ENCODE assay signal across 1 cellular context in the genomic region with DNA sequence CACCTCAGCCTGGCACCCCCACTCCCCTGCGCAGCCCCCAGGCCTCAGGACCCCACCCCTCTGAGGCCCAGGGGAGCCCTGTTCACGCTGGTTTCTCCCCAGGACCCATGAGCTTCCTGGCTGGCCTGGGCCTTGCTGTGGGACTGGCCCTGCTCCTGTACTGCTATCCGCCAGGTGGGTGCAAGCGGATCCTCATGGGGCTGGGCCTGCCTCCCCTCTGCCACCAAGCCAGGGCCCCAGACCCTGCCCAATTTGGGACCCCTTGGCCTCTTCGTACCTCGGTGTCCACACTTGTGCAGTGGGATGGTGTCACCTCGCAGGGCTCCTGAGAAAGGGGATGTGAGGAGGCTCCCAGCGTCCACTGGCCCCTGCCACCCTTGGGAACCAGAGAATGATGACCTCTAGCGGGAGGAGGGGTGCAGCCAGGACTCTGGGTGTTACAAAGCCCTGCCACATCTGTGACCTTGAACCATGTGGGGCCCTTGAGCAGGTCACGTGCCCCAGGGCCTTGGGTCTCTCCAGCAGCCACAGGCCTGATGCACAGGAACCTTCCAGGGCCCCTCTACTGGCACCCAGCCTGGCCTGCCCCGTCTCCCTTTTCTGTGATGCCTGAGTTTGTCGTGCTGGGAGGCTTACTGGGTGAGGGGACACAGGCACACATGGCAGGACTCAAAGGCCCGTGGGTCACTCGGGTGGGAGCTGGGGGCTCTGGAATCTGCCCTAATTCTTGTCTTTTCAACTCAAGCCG.
TF ChIP-seq lines count a peak whose summit lies in the region.

No MANE protein-coding gene starts in this region.

TF ChIP-seq in HepG2, 621 proteins besides CTCF, POLR2A, EP300 and RAD21 (continued from another document and continues in another):
- TF ChIP-seq, protein P1, sequence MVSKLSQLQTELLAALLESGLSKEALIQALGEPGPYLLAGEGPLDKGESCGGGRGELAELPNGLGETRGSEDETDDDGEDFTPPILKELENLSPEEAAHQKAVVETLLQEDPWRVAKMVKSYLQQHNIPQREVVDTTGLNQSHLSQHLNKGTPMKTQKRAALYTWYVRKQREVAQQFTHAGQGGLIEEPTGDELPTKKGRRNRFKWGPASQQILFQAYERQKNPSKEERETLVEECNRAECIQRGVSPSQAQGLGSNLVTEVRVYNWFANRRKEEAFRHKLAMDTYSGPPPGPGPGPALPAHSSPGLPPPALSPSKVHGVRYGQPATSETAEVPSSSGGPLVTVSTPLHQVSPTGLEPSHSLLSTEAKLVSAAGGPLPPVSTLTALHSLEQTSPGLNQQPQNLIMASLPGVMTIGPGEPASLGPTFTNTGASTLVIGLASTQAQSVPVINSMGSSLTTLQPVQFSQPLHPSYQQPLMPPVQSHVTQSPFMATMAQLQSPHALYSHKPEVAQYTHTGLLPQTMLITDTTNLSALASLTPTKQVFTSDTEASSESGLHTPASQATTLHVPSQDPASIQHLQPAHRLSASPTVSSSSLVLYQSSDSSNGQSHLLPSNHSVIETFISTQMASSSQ (IDR thresholded peaks at IDR 0.05; ENCODE audit: low read depth), result no peak
- TF ChIP-seq, protein P1 (CRISPR knock-in tag; IDR thresholded peaks at IDR 0.05; ENCODE audit: borderline replicate concordance), result peak; percentile 58; the same call in 1 of the 2 replicates
- TF ChIP-seq ZNF703 (CRISPR knock-in tag; IDR thresholded peaks at IDR 0.05; ENCODE audit: borderline replicate concordance) (no peak; the same call in 1 of the 2 replicates), ZFP90 (CRISPR knock-in tag; IDR thresholded peaks at IDR 0.05; ENCODE audit: borderline replicate concordance) (0 out of 2 replicates have a peak, but pooled peaks have one; percentile 53), WIZ (CRISPR knock-in tag; IDR thresholded peaks at IDR 0.05) (no peak), MATR3 (CRISPR knock-in tag; IDR thresholded peaks at IDR 0.05) (no peak), ZNF24 (IDR thresholded peaks at IDR 0.05) (no peak), ZFP37 (CRISPR knock-in tag; IDR thresholded peaks at IDR 0.05; ENCODE audit: borderline replicate concordance) (peak; percentile 26; the same call in 1 of the 2 replicates), ZNF484 (CRISPR knock-in tag; IDR thresholded peaks at IDR 0.05; ENCODE audit: borderline replicate concordance, low read depth) (no peak), RFX1 (IDR thresholded peaks at IDR 0.05) (no peak), ZNF629 (CRISPR knock-in tag; conservative IDR thresholded peaks at IDR 0.05) (no peak), ZNF878 (CRISPR knock-in tag; IDR thresholded peaks at IDR 0.05) (no peak), SRSF4 (IDR thresholded peaks at IDR 0.05; ENCODE audit: low read depth, low read length, poor library complexity, severe bottlenecking) (no peak), FOXP1 (IDR thresholded peaks at IDR 0.05) (no peak), FOXP1 (CRISPR knock-in tag; IDR thresholded peaks at IDR 0.05) (no peak), ZKSCAN5 (CRISPR knock-in tag; IDR thresholded peaks at IDR 0.05) (no peak), ZSCAN20 (CRISPR knock-in tag; IDR thresholded peaks at IDR 0.05; ENCODE audit: borderline replicate concordance) (no peak), ZBTB1 (CRISPR knock-in tag; IDR thresholded peaks at IDR 0.05; ENCODE audit: borderline replicate concordance) (no peak), KDM2A (CRISPR knock-in tag; IDR thresholded peaks at IDR 0.05; ENCODE audit: borderline replicate concordance, low read depth) (peak; percentile 63), HNRNPUL1 (IDR thresholded peaks at IDR 0.05; ENCODE audit: low read depth, low read length) (no peak), ATM (IDR thresholded peaks at IDR 0.05; ENCODE audit: borderline replicate concordance) (no peak), NFIC (IDR thresholded peaks at IDR 0.05; ENCODE audit: low read length) (no peak), REL (CRISPR knock-in tag; conservative IDR thresholded peaks at IDR 0.05) (no peak), HNRNPH1 (optimal IDR thresholded peaks at IDR 0.05; ENCODE audit: low read depth, low read length) (no peak), THAP11 (CRISPR knock-in tag; IDR thresholded peaks at IDR 0.05) (peak; percentile 78), ZNF10 (CRISPR knock-in tag; IDR thresholded peaks at IDR 0.05; ENCODE audit: borderline replicate concordance, low read depth) (no peak), ZEB1 (IDR thresholded peaks at IDR 0.05; ENCODE audit: insufficient replicate concordance, low read depth) (no peak), CENPT (CRISPR knock-in tag; IDR thresholded peaks at IDR 0.05; ENCODE audit: low read depth) (no peak), U2AF2 (IDR thresholded peaks at IDR 0.05; ENCODE audit: low read depth, low read length) (no peak), ZNF850 (CRISPR knock-in tag; conservative IDR thresholded peaks at IDR 0.05) (no peak), NFYB (CRISPR knock-in tag; IDR thresholded peaks at IDR 0.05) (0 out of 2 replicates have a peak, but pooled peaks have one; percentile 23), ZBTB20 (CRISPR knock-in tag; IDR thresholded peaks at IDR 0.05; ENCODE audit: borderline replicate concordance, low read depth) (peak; percentile 72; the same call in 1 of the 2 replicates)
- TF ChIP-seq, protein P2, sequence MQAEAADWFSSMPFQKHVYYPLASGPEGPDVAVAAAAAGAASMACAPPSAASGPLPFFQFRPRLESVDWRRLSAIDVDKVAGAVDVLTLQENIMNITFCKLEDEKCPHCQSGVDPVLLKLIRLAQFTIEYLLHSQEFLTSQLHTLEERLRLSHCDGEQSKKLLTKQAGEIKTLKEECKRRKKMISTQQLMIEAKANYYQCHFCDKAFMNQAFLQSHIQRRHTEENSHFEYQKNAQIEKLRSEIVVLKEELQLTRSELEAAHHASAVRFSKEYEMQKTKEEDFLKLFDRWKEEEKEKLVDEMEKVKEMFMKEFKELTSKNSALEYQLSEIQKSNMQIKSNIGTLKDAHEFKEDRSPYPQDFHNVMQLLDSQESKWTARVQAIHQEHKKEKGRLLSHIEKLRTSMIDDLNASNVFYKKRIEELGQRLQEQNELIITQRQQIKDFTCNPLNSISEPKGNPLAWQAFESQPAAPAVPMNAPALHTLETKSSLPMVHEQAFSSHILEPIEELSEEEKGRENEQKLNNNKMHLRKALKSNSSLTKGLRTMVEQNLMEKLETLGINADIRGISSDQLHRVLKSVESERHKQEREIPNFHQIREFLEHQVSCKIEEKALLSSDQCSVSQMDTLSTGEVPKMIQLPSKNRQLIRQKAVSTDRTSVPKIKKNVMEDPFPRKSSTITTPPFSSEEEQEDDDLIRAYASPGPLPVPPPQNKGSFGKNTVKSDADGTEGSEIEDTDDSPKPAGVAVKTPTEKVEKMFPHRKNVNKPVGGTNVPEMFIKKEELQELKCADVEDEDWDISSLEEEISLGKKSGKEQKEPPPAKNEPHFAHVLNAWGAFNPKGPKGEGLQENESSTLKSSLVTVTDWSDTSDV (CRISPR knock-in tag; IDR thresholded peaks at IDR 0.05), result no peak
- TF ChIP-seq, protein P3, sequence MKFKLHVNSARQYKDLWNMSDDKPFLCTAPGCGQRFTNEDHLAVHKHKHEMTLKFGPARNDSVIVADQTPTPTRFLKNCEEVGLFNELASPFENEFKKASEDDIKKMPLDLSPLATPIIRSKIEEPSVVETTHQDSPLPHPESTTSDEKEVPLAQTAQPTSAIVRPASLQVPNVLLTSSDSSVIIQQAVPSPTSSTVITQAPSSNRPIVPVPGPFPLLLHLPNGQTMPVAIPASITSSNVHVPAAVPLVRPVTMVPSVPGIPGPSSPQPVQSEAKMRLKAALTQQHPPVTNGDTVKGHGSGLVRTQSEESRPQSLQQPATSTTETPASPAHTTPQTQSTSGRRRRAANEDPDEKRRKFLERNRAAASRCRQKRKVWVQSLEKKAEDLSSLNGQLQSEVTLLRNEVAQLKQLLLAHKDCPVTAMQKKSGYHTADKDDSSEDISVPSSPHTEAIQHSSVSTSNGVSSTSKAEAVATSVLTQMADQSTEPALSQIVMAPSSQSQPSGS (CRISPR knock-in tag; IDR thresholded peaks at IDR 0.05), result no peak
- TF ChIP-seq, protein P4, sequence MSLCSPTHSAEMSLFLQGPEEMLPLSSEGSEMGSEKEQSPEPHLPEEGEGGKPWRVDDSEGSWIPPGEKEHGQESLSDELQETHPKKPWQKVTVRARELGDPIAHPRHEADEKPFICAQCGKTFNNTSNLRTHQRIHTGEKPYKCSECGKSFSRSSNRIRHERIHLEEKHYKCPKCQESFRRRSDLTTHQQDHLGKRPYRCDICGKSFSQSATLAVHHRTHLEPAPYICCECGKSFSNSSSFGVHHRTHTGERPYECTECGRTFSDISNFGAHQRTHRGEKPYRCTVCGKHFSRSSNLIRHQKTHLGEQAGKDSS (CRISPR knock-in tag; IDR thresholded peaks at IDR 0.05; ENCODE audit: borderline replicate concordance, low read depth), result 0 out of 2 replicates have a peak, but pooled peaks have one; percentile 49
- TF ChIP-seq, protein P5, sequence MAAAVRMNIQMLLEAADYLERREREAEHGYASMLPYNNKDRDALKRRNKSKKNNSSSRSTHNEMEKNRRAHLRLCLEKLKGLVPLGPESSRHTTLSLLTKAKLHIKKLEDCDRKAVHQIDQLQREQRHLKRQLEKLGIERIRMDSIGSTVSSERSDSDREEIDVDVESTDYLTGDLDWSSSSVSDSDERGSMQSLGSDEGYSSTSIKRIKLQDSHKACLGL (CRISPR knock-in tag; IDR thresholded peaks at IDR 0.05), result peak; percentile 58; the same call in 1 of the 2 replicates
- TF ChIP-seq, protein P6, sequence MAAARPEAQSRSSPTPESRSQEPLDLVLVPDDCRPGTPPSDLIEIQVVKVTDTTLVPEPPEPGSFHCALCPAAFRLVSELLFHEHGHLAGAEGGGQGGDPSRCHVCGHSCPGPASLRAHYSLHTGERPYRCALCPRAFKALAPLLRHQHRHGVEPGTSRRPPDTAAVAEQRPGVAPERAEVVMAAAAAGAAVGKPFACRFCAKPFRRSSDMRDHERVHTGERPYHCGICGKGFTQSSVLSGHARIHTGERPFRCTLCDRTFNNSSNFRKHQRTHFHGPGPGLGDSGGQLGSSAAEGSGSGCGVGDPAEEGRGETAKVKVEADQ (CRISPR knock-in tag; IDR thresholded peaks at IDR 0.05; ENCODE audit: borderline replicate concordance), result 0 out of 2 replicates have a peak, but pooled peaks have one; percentile 11
- TF ChIP-seq, protein P7, sequence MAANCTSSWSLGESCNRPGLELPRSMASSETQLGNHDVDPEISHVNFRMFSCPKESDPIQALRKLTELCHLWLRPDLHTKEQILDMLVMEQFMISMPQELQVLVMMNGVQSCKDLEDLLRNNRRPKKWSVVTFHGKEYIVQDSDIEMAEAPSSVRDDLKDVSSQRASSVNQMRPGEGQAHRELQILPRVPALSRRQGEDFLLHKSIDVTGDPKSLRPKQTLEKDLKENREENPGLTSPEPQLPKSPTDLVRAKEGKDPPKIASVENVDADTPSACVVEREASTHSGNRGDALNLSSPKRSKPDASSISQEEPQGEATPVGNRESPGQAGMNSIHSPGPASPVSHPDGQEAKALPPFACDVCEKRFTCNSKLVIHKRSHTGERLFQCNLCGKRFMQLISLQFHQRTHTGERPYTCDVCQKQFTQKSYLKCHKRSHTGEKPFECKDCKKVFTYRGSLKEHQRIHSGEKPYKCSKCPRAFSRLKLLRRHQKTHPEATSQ (CRISPR knock-in tag; IDR thresholded peaks at IDR 0.05; ENCODE audit: borderline replicate concordance), result peak; percentile 10; the same call in 1 of the 2 replicates
- TF ChIP-seq, protein P8, sequence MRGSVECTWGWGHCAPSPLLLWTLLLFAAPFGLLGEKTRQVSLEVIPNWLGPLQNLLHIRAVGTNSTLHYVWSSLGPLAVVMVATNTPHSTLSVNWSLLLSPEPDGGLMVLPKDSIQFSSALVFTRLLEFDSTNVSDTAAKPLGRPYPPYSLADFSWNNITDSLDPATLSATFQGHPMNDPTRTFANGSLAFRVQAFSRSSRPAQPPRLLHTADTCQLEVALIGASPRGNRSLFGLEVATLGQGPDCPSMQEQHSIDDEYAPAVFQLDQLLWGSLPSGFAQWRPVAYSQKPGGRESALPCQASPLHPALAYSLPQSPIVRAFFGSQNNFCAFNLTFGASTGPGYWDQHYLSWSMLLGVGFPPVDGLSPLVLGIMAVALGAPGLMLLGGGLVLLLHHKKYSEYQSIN (CRISPR knock-in tag; IDR thresholded peaks at IDR 0.05; ENCODE audit: borderline replicate concordance), result no peak
- TF ChIP-seq, protein P9, sequence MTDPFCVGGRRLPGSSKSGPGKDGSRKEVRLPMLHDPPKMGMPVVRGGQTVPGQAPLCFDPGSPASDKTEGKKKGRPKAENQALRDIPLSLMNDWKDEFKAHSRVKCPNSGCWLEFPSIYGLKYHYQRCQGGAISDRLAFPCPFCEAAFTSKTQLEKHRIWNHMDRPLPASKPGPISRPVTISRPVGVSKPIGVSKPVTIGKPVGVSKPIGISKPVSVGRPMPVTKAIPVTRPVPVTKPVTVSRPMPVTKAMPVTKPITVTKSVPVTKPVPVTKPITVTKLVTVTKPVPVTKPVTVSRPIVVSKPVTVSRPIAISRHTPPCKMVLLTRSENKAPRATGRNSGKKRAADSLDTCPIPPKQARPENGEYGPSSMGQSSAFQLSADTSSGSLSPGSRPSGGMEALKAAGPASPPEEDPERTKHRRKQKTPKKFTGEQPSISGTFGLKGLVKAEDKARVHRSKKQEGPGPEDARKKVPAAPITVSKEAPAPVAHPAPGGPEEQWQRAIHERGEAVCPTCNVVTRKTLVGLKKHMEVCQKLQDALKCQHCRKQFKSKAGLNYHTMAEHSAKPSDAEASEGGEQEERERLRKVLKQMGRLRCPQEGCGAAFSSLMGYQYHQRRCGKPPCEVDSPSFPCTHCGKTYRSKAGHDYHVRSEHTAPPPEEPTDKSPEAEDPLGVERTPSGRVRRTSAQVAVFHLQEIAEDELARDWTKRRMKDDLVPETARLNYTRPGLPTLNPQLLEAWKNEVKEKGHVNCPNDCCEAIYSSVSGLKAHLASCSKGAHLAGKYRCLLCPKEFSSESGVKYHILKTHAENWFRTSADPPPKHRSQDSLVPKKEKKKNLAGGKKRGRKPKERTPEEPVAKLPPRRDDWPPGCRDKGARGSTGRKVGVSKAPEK (CRISPR knock-in tag; IDR thresholded peaks at IDR 0.05; ENCODE audit: borderline replicate concordance), result peak; percentile 81; the same call in 1 of the 2 replicates
- TF ChIP-seq, protein P10, sequence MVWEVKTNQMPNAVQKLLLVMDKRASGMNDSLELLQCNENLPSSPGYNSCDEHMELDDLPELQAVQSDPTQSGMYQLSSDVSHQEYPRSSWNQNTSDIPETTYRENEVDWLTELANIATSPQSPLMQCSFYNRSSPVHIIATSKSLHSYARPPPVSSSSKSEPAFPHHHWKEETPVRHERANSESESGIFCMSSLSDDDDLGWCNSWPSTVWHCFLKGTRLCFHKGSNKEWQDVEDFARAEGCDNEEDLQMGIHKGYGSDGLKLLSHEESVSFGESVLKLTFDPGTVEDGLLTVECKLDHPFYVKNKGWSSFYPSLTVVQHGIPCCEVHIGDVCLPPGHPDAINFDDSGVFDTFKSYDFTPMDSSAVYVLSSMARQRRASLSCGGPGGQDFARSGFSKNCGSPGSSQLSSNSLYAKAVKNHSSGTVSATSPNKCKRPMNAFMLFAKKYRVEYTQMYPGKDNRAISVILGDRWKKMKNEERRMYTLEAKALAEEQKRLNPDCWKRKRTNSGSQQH (CRISPR knock-in tag; IDR thresholded peaks at IDR 0.05; ENCODE audit: low read depth), result no peak
